ENCODE assay signal across 10 cellular contexts in genomic region chr12:2183556-2184541, GRCh38.
DNase-seq lines count a peak whose midpoint lies in the region; TF ChIP-seq lines count a peak whose summit lies in the region.
"Had no signal": no experiment of that assay in that cellular context is flagged by ENCODE, and none has a peak within 500 bp of the region (broad histone marks: within the 10 kb centered on the region; RNA-seq: fewer than 3 reads in every experiment).

No MANE protein-coding gene starts in this region.

- H3K4me3 ChIP-seq in SK-N-MC: peak overlapping the region; percentile 59
- no peak overlapping the region for H3K4me3 ChIP-seq in fibroblast of villous mesenchyme (ENCODE audit: low read depth, low read length)
- H3K4me3 ChIP-seq in testis: no peak overlapping the region

- H3K36me3 Mint-ChIP-seq in activated T-cell treated with anti-CD3 and anti-CD28 coated beads, Interleukin-2, amount 50 U/mL, for 24 hours (ENCODE audit: low read depth): no peaks in the 10 kb centered on the region
- H3K36me3 Mint-ChIP-seq in immature natural killer cell: no peaks in the 10 kb centered on the region

- peak; percentile 81 for DNase-seq in EH (ENCODE audit: low read depth)
- peak; percentile 18 for DNase-seq in SK-N-MC (ENCODE audit: low read depth, low spot score)
- peak; percentile 75 for DNase-seq in fibroblast of villous mesenchyme (ENCODE audit: low read depth)
- DNase-seq in renal cortical epithelial cell (ENCODE audit: low read depth): peak; percentile 18
- DNase-seq in activated T-cell treated with anti-CD3 and anti-CD28 coated beads, Interleukin-2, amount 50 U/mL, for 24 hours: no peak
- DNase-seq in testis: no peak
- DNase-seq in immature natural killer cell: no peak
- DNase-seq in Kasumi-1 (lab: John Stamatoyannopoulos, UW): no peak
- DNase-seq: effector memory CD8-positive, alpha-beta T cell had no signal

- peak; percentile 42 for TF ChIP-seq CTCF in fibroblast of villous mesenchyme (IDR thresholded peaks at IDR 0.05; ENCODE audit: insufficient read depth, low read depth, low read length)
- TF ChIP-seq CTCF in testis (IDR thresholded peaks at IDR 0.05): no peak

- H3K27ac ChIP-seq in SK-N-MC (peak overlapping the region; percentile 57), testis (no peak overlapping the region)
- H3K27ac ChIP-seq: neutrophil had no signal

- H3K27ac Mint-ChIP-seq in activated T-cell treated with anti-CD3 and anti-CD28 coated beads, Interleukin-2, amount 50 U/mL, for 24 hours: no peak overlapping the region
- no peak overlapping the region for H3K27ac Mint-ChIP-seq in immature natural killer cell
- H3K27ac Mint-ChIP-seq: effector memory CD8-positive, alpha-beta T cell had no signal

- H3K4me1 ChIP-seq in testis: peaks cover 9% of the 10 kb centered on the region

- H3K36me3 ChIP-seq in SK-N-MC (ENCODE audit: insufficient read depth, low read length) (no peaks in the 10 kb centered on the region), testis (ENCODE audit: low read depth, missing control alignments) (no peaks in the 10 kb centered on the region)
- H3K36me3 ChIP-seq: neutrophil had no signal

- H3K27me3 Mint-ChIP-seq in activated T-cell treated with anti-CD3 and anti-CD28 coated beads, Interleukin-2, amount 50 U/mL, for 24 hours: peaks cover 31% of the 10 kb centered on the region
- peaks cover 0 to 8% (median 0%) of the 10 kb centered on the region in 3 donors for H3K27me3 Mint-ChIP-seq in immature natural killer cell (ENCODE audit: low read depth in 3 of 3)

- H3K9me3 ChIP-seq in SK-N-MC (ENCODE audit: low read depth, low read length) (no peaks in the 10 kb centered on the region), testis (no peaks in the 10 kb centered on the region)
- H3K9me3 ChIP-seq: neutrophil had no signal

- no peaks in the 10 kb centered on the region for H3K9me3 Mint-ChIP-seq in activated T-cell treated with anti-CD3 and anti-CD28 coated beads, Interleukin-2, amount 50 U/mL, for 24 hours
- H3K9me3 Mint-ChIP-seq in immature natural killer cell: no peaks in the 10 kb centered on the region
- H3K9me3 Mint-ChIP-seq: effector memory CD8-positive, alpha-beta T cell had no signal

- H3K4me1 Mint-ChIP-seq in activated T-cell treated with anti-CD3 and anti-CD28 coated beads, Interleukin-2, amount 50 U/mL, for 24 hours (ENCODE audit: low read depth): peaks cover 4% of the 10 kb centered on the region
- H3K4me1 Mint-ChIP-seq in immature natural killer cell: no peaks in the 10 kb centered on the region

- 73 to 74% methylated on average over 23 of the region's 23 CpGs for WGBS in testis, 2 donors

- no peak overlapping the region for H3K9ac ChIP-seq in SK-N-MC (ENCODE audit: insufficient read length)

- TF ChIP-seq POLR2A in testis (IDR thresholded peaks at IDR 0.05): no peak

- H3K27me3 ChIP-seq in testis: no peaks in the 10 kb centered on the region
- H3K27me3 ChIP-seq: neutrophil had no signal

- intact Hi-C loops in testis (cut with DNase I; ENCODE audit: low total_unique reads): no loop called here

- H3K4me3 Mint-ChIP-seq in activated T-cell treated with anti-CD3 and anti-CD28 coated beads, Interleukin-2, amount 50 U/mL, for 24 hours: no peak overlapping the region
- no peak overlapping the region for H3K4me3 Mint-ChIP-seq in immature natural killer cell
- H3K4me3 Mint-ChIP-seq: effector memory CD8-positive, alpha-beta T cell had no signal

Comparison
In these comparisons a context has a peak if more than half of its experiments do, and no peak if none do; other contexts are left out.
1. DNase-seq: peak in EH (single experiment), SK-N-MC (single experiment), fibroblast of villous mesenchyme (single experiment) and renal cortical epithelial cell (single experiment); none in activated T-cell treated with anti-CD3 and anti-CD28 coated beads, Interleukin-2, amount 50 U/mL, for 24 hours (single experiment), testis (single experiment), immature natural killer cell (0 of 3) and Kasumi-1 (0 of 2).